In the genomic region with DNA sequence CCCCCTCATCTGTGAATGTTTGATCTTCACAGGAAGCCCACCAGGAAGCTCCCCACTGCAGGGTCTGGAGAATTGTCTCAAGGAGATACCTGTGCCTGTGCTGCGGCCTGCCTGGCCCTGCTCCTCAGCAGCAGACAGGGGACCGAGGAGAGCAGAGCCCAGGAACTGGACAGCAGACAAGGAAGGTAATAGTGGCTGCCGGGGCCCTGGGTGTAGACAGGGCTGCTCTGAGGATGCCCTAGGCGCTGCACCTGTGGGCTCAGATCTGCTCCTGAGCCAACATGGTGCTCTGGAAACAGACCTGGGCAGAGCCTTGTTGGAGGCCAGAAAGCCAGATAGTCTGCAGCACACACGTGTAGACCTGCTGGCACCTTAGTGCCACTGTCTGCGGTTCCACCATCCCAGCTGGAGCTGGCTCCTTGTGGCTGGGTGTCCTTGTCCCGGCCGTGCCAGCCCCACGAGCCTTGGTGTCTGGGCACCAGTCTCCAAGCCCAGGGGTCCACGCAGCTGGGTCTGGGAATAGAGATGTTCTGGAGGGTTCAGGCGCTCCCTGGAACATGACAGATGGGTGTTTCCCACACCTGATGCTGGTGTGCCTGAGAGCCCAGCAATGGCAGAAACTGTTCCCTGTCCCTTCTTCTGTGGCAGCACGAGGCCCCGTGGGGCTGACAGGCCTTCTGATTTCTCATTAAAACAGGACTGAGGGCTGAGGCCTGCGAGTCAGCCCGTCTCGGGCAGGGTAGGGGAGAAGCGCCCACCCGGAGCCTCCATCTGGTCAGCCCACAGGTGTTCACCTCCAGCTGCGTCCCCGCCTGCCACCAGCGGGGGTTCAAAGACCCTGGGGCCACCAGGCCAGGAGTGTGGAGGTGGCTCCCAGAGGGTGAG, we compare ENCODE assay signal across 23 cellular contexts. TPM values are rescaled to one million over a fixed set of nuclear protein-coding genes. Genes with fewer than 3 reads are reported as not detected.
DNase-seq lines count a peak whose midpoint lies in the region; ATAC-seq, FAIRE-seq and TF ChIP-seq lines count a peak whose summit lies in the region.
"Had no signal": no experiment of that assay in that cellular context is flagged by ENCODE, and none has a peak within 500 bp of the region (broad histone marks: within the 10 kb centered on the region; RNA-seq: fewer than 3 reads in every experiment).

No MANE protein-coding gene starts in this region.

- H3K4me1 ChIP-seq in HEK293 (ENCODE audit: control insufficient read depth, insufficient read depth, low read length) = no peaks in the 10 kb centered on the region
- peaks cover 0 to 5% of the 10 kb centered on the region in 2 donors for H3K4me1 ChIP-seq in kidney (ENCODE audit: control insufficient read depth in 1 of 2, insufficient read depth in 1 of 2, low read depth in 1 of 2, low read length in 2 of 2)
- H3K4me1 ChIP-seq in psoas muscle = peaks cover 30% of the 10 kb centered on the region
- H3K4me1 ChIP-seq in breast epithelium = peaks cover 0 to 7% of the 10 kb centered on the region in 2 donors

- WGBS in psoas muscle, 3 donors = 84 to 91% (median 84%) methylated on average over 21 of the region's 21 CpGs

- H3K27me3 ChIP-seq in psoas muscle (ENCODE audit: insufficient read depth in 3 of 3, low read length in 2 of 3) = no peaks in the 10 kb centered on the region
- H3K27me3 ChIP-seq in breast epithelium = no peaks in the 10 kb centered on the region
- H3K27me3 ChIP-seq: BLaER1 treated with 17β-estradiol and CSF1 and Interleukin-3, amounts not matched to agents 10 nM and 100 nM had no signal

- FAIRE-seq in kidney (lab: Jason Lieb, UNC) = no peak
- FAIRE-seq: GM12892, GM18507, H1 had no signal

- H3K9ac ChIP-seq in kidney (ENCODE audit: low read length in 2 of 2) = no peak overlapping the region

- TF ChIP-seq CTCF in HEK293 (tag by site-specific recombination; IDR thresholded peaks at IDR 0.05) = no peak
- no peak for TF ChIP-seq CTCF in kidney (IDR thresholded peaks at IDR 0.05; ENCODE audit: borderline replicate concordance, extremely low read depth, insufficient read depth)
- no peak for TF ChIP-seq CTCF in psoas muscle (IDR thresholded peaks at IDR 0.05)
- no peak for TF ChIP-seq CTCF in breast epithelium (IDR thresholded peaks at IDR 0.05)

- intact Hi-C loops in kidney (cut with DNase I) (no loop called here), psoas muscle (cut with DNase I) (no loop called here), breast epithelium (cut with DNase I; ENCODE audit: low total_unique reads) (loop anchor here (10.0 kb wide), 1 partner anchor 54 kb away; no protein-coding TSS in a partner anchor)

- H3K9me3 ChIP-seq in HEK293 (ENCODE audit: control insufficient read depth, insufficient read depth, low read depth, low read length) (no peaks in the 10 kb centered on the region), kidney (ENCODE audit: control insufficient read depth in 1 of 2, low read length in 2 of 2) (no peaks in the 10 kb centered on the region), psoas muscle (no peaks in the 10 kb centered on the region), breast epithelium (no peaks in the 10 kb centered on the region)
- H3K9me3 ChIP-seq: BLaER1 treated with 17β-estradiol and CSF1 and Interleukin-3, amounts not matched to agents 10 nM and 100 nM had no signal

- no peak overlapping the region for H3K4me3 ChIP-seq in HEK293 (ENCODE audit: low read depth, low read length)
- H3K4me3 ChIP-seq in kidney (ENCODE audit: low read length in 2 of 2) = no peak overlapping the region
- H3K4me3 ChIP-seq in psoas muscle = no peak overlapping the region
- no peak overlapping the region for H3K4me3 ChIP-seq in breast epithelium
- H3K4me3 ChIP-seq: BLaER1 treated with 17β-estradiol and CSF1 and Interleukin-3, amounts not matched to agents 10 nM and 100 nM had no signal

- POLR2A ChIA-PET in HEK293 (lab: Yijun Ruan, JAX) = no interaction called here

- no peak for ATAC-seq in psoas muscle
- no peak for ATAC-seq in GM19395 (IDR thresholded peaks at IDR 0.05; ENCODE audit: unreplicated experiment)
- no peak for ATAC-seq in HG02885 (IDR thresholded peaks at IDR 0.05; ENCODE audit: poor library complexity, unreplicated experiment)
- ATAC-seq: CD8-positive, alpha-beta T cell had no signal

- DNase-seq in kidney = peak; percentile 56
- DNase-seq in psoas muscle = peak in 1 of 2 donors; percentile 47
- DNase-seq in H4 (ENCODE audit: low spot score) = no peak
- no peak for DNase-seq in breast epithelium (ENCODE audit: low spot score in 2 of 2)
- DNase-seq: Calu3; CD8-positive, alpha-beta T cell; DMS53; HFFc6; IMR-90; NCI-H1417 treated with DMSO at 0.1 percent for 48 hours; NCI-H187 treated with DMSO at 0.1 percent for 48 hours; NCI-H226; NCI-H524; RPMI8226 had no signal

- H3K36me3 ChIP-seq in HEK293 (ENCODE audit: control insufficient read depth in 2 of 2, insufficient read depth in 1 of 2, low read length in 2 of 2) (peaks cover 0 to 97% of the 10 kb centered on the region in 2 experiments; a peak in 2 of 3 replicates), kidney (ENCODE audit: control insufficient read depth in 1 of 2, insufficient read depth in 2 of 2, low read length in 2 of 2) (peaks cover 8 to 27% of the 10 kb centered on the region in 2 donors), psoas muscle (ENCODE audit: insufficient read depth in 1 of 2, low read depth in 1 of 2) (peaks cover 0 to 74% of the 10 kb centered on the region in 2 donors), breast epithelium (peaks cover 6% of the 10 kb centered on the region)

- CTCF ChIA-PET in HEK293 (lab: Yijun Ruan, JAX) = no interaction called here

- TF ChIP-seq POLR2A in breast epithelium (IDR thresholded peaks at IDR 0.05) = no peak

- H3K27ac ChIP-seq in HEK293 (ENCODE audit: extremely low read depth, low read depth, low read length) (no peak overlapping the region), angular gyrus (ENCODE audit: low read depth, low read length) (peak overlapping the region; percentile 62), kidney (ENCODE audit: low read depth in 2 of 2, low read length in 2 of 2) (no peak overlapping the region), psoas muscle (peak overlapping the region; percentile 59), breast epithelium (no peak overlapping the region)
- H3K27ac ChIP-seq: BLaER1 treated with 17β-estradiol and CSF1 and Interleukin-3, amounts not matched to agents 10 nM and 100 nM; HL-60 had no signal

TF ChIP-seq in HEK293, 187 proteins besides CTCF, POLR2A, EP300 and RAD21:
- TF ChIP-seq EGR2 (tag by site-specific recombination; IDR thresholded peaks at IDR 0.05; ENCODE audit: low read depth) (peak; percentile 38; the same call in 1 of the 2 replicates), GLIS1 (tag by site-specific recombination; IDR thresholded peaks at IDR 0.05) (peak; percentile 30; the same call in 1 of the 2 replicates), ZNF626 (tag by site-specific recombination; IDR thresholded peaks at IDR 0.05) (no peak)
- TF ChIP-seq, protein P1, sequence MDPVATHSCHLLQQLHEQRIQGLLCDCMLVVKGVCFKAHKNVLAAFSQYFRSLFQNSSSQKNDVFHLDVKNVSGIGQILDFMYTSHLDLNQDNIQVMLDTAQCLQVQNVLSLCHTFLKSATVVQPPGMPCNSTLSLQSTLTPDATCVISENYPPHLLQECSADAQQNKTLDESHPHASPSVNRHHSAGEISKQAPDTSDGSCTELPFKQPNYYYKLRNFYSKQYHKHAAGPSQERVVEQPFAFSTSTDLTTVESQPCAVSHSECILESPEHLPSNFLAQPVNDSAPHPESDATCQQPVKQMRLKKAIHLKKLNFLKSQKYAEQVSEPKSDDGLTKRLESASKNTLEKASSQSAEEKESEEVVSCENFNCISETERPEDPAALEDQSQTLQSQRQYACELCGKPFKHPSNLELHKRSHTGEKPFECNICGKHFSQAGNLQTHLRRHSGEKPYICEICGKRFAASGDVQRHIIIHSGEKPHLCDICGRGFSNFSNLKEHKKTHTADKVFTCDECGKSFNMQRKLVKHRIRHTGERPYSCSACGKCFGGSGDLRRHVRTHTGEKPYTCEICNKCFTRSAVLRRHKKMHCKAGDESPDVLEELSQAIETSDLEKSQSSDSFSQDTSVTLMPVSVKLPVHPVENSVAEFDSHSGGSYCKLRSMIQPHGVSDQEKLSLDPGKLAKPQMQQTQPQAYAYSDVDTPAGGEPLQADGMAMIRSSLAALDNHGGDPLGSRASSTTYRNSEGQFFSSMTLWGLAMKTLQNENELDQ (tag by site-specific recombination; IDR thresholded peaks at IDR 0.05; ENCODE audit: low read depth) = no peak

RNA-seq across cellular contexts. Expression of gene ZNF467, which starts 44.7 kb away (rescaled TPM):
- 24.5 TPM for total RNA-seq in kidney
- polyA plus RNA-seq in kidney (ENCODE audit: insufficient read depth, low read depth, low replicate concordance) = 15.0 TPM
- total RNA-seq in psoas muscle = 1 to 10 TPM; 1.7 to 2.8 (median 2.3) TPM
- polyA plus RNA-seq in psoas muscle = 1 to 10 TPM in 2 of 3 donors, under 1 TPM in 1; 0.87 to 1.3 (median 1.2) TPM
- total RNA-seq in H4 (2014; rRNA removed; shearing (Covaris generic)) = 1.1 and 3.0 TPM in 2 replicates
- 1 to 10 TPM; 5.0 to 6.3 (median 5.9) TPM for total RNA-seq in breast epithelium
- total RNA-seq: IMR-90 had no signal

Comparison
In these comparisons a context has a peak if more than half of its experiments do, and no peak if none do; other contexts are left out.
1. H3K27ac ChIP-seq: peak in angular gyrus (single experiment) and psoas muscle (single experiment); none in HEK293 (single experiment), kidney (0 of 2) and breast epithelium (0 of 2).